In the genomic region with DNA sequence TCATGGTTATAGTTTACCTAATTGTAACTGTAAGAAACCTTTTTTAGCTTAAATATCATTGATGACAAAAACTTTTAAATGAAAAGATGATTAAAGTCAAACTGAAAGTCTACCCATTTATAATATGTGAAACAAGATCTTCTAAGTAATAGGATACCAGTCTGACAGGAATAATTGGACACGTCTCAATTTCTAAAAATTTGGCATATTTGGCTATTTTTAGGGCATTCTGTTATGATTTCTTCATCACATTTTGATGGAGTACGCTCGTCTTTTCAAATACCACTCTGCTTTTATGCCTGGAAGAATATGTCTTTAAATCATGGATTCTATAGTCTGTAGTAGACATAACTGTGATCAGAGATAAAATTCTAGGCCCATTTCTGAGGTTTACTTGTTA, we compare ENCODE assay signal across 9 cellular contexts. TPM values are rescaled to one million over a fixed set of nuclear protein-coding genes. Genes with fewer than 3 reads are reported as not detected.
DNase-seq lines count a peak whose midpoint lies in the region; ATAC-seq, FAIRE-seq and TF ChIP-seq lines count a peak whose summit lies in the region.
"Had no signal": no experiment of that assay in that cellular context is flagged by ENCODE, and none has a peak within 500 bp of the region (broad histone marks: within the 10 kb centered on the region; RNA-seq: fewer than 3 reads in every experiment).

No MANE protein-coding gene starts in this region.

- no peaks in the 10 kb centered on the region for H3K9me3 Mint-ChIP-seq in stimulated activated naive CD8-positive, alpha-beta T cell treated with anti-CD3 and anti-CD28 coated beads, Interleukin-15, Interleukin-2, amounts not matched to agents 100 ng/mL and 50 ng/mL, for 24 hours
- no peaks in the 10 kb centered on the region for H3K9me3 Mint-ChIP-seq in activated T-helper 17 cell treated with anti-CD3 and anti-CD28 coated beads, Interleukin-2, amount 50 U/mL, for 72 hours

- peak overlapping the region; percentile 97 for H3K9ac ChIP-seq in keratinocyte (ENCODE audit: control insufficient read depth, extremely low read depth, insufficient read depth, low read length)

- H3K4me3 ChIP-seq in keratinocyte (ENCODE audit: control insufficient read depth in 2 of 3, extremely low read depth in 1 of 3, insufficient read depth in 2 of 3, low read depth in 1 of 3, low read length in 3 of 3): peak overlapping the region; percentile 71 to 96 (median 82)

- H3K9me1 ChIP-seq in keratinocyte (ENCODE audit: control insufficient read depth, extremely low read depth, insufficient read depth, low read length): no peaks in the 10 kb centered on the region

- H3K36me3 ChIP-seq in keratinocyte (ENCODE audit: control insufficient read depth in 2 of 2, extremely low read depth in 1 of 2, insufficient read depth in 2 of 2, low read length in 2 of 2): no peaks in the 10 kb centered on the region

- H3K4me1 Mint-ChIP-seq in stimulated activated naive CD8-positive, alpha-beta T cell treated with anti-CD3 and anti-CD28 coated beads, Interleukin-15, Interleukin-2, amounts not matched to agents 100 ng/mL and 50 ng/mL, for 24 hours (ENCODE audit: low read depth): peaks cover 42% of the 10 kb centered on the region
- H3K4me1 Mint-ChIP-seq in activated T-helper 17 cell treated with anti-CD3 and anti-CD28 coated beads, Interleukin-2, amount 50 U/mL, for 72 hours: peaks cover 6% of the 10 kb centered on the region

- no peaks in the 10 kb centered on the region for H3K27me3 Mint-ChIP-seq in stimulated activated naive CD8-positive, alpha-beta T cell treated with anti-CD3 and anti-CD28 coated beads, Interleukin-15, Interleukin-2, amounts not matched to agents 100 ng/mL and 50 ng/mL, for 24 hours
- no peaks in the 10 kb centered on the region for H3K27me3 Mint-ChIP-seq in activated T-helper 17 cell treated with anti-CD3 and anti-CD28 coated beads, Interleukin-2, amount 50 U/mL, for 72 hours

- H4K20me1 ChIP-seq in keratinocyte (ENCODE audit: control insufficient read depth, extremely low read depth, insufficient read depth, low read length): no peaks in the 10 kb centered on the region

- no peak overlapping the region for H2AFZ ChIP-seq in keratinocyte (ENCODE audit: control insufficient read depth, low read length)

- no peak overlapping the region for H3K4me3 Mint-ChIP-seq in stimulated activated naive CD8-positive, alpha-beta T cell treated with anti-CD3 and anti-CD28 coated beads, Interleukin-15, Interleukin-2, amounts not matched to agents 100 ng/mL and 50 ng/mL, for 24 hours
- no peak overlapping the region for H3K4me3 Mint-ChIP-seq in activated T-helper 17 cell treated with anti-CD3 and anti-CD28 coated beads, Interleukin-2, amount 50 U/mL, for 72 hours

- peaks cover 68% of the 10 kb centered on the region for H3K79me2 ChIP-seq in keratinocyte (ENCODE audit: control insufficient read depth, insufficient read depth, low read length)

- peak overlapping the region; percentile 99 for H3K27ac ChIP-seq in keratinocyte (ENCODE audit: control insufficient read depth, insufficient read depth, low read length)

- peaks cover 9% of the 10 kb centered on the region for H3K36me3 Mint-ChIP-seq in stimulated activated naive CD8-positive, alpha-beta T cell treated with anti-CD3 and anti-CD28 coated beads, Interleukin-15, Interleukin-2, amounts not matched to agents 100 ng/mL and 50 ng/mL, for 24 hours (ENCODE audit: low read depth)
- no peaks in the 10 kb centered on the region for H3K36me3 Mint-ChIP-seq in activated T-helper 17 cell treated with anti-CD3 and anti-CD28 coated beads, Interleukin-2, amount 50 U/mL, for 72 hours (ENCODE audit: low read depth)

- peak overlapping the region; percentile 66 for H3K4me2 ChIP-seq in keratinocyte (ENCODE audit: control insufficient read depth, extremely low read depth, insufficient read depth, low read depth, low read length)

- dilution Hi-C loops in keratinocyte (cut with MboI; ENCODE audit: extremely low pct_ligation_motif_present, low sequenced_read_pairs): no loop called here

- no peak for ATAC-seq in stimulated activated naive CD8-positive, alpha-beta T cell treated with anti-CD3 and anti-CD28 coated beads, Interleukin-15, Interleukin-2, amounts not matched to agents 100 U/mL and 50 U/mL, for 24 hours
- no peak for ATAC-seq in activated T-helper 17 cell treated with anti-CD3 and anti-CD28 coated beads, Interleukin-2, amount 50 U/mL, for 72 hours (replicated peaks)
- no peak for ATAC-seq in HG03196 (IDR thresholded peaks at IDR 0.05; ENCODE audit: unreplicated experiment)

- no peaks in the 10 kb centered on the region for H3K27me3 ChIP-seq in keratinocyte (ENCODE audit: control insufficient read depth, extremely low read depth, insufficient read depth, low read length)

- TF ChIP-seq CTCF in keratinocyte (optimal IDR thresholded peaks at IDR 0.05 in 1 of 3, IDR thresholded peaks at IDR 0.05 in 1 of 3, conservative IDR thresholded peaks at IDR 0.05 in 1 of 3; ENCODE audit: extremely low read depth in 1 of 3, insufficient read depth in 2 of 3, low read length in 3 of 3) (no peak), D721Med (IDR thresholded peaks at IDR 0.05; ENCODE audit: insufficient read depth, missing control alignments) (no peak)

- H3K9me3 ChIP-seq in keratinocyte (ENCODE audit: control insufficient read depth, low read depth, low read length): no peaks in the 10 kb centered on the region

- peaks cover 12% of the 10 kb centered on the region for H3K4me1 ChIP-seq in keratinocyte (ENCODE audit: control insufficient read depth, extremely low read depth, insufficient read depth, low read length)

- peak overlapping the region; percentile 72 for H3K27ac Mint-ChIP-seq in stimulated activated naive CD8-positive, alpha-beta T cell treated with anti-CD3 and anti-CD28 coated beads, Interleukin-15, Interleukin-2, amounts not matched to agents 100 ng/mL and 50 ng/mL, for 24 hours
- H3K27ac Mint-ChIP-seq in activated T-helper 17 cell treated with anti-CD3 and anti-CD28 coated beads, Interleukin-2, amount 50 U/mL, for 72 hours: peak overlapping the region; percentile 41

- DNase-seq in stimulated activated naive CD8-positive, alpha-beta T cell treated with anti-CD3 and anti-CD28 coated beads, Interleukin-15, Interleukin-2, amounts not matched to agents 100 U/mL and 50 U/mL, for 24 hours: no peak
- DNase-seq in keratinocyte (ENCODE audit: low read depth, low spot score) (no peak), AG08395 (ENCODE audit: low spot score) (no peak), D721Med (ENCODE audit: insufficient read length, low spot score) (no peak)
- no peak for DNase-seq in stimulated activated CD4-positive, alpha-beta T cell treated with anti-CD3 and anti-CD28 coated beads, Interleukin-4, amount 100 ng/mL, for 24 hours
- DNase-seq: SW 1271 had no signal

- no peak for FAIRE-seq in keratinocyte (lab: Jason Lieb, UNC)
- no peak for FAIRE-seq in D721Med (lab: Jason Lieb, UNC)

RNA-seq across cellular contexts. Expression of gene R3HDM1, which starts 1.3 kb away (rescaled TPM):
- total RNA-seq in activated T-helper 17 cell treated with anti-CD3 and anti-CD28 coated beads, Interleukin-2, amount 50 U/mL, for 72 hours: 10 to 100 TPM; 30.3 to 51.5 TPM
- 27.5 to 41.0 TPM (median 38.5 TPM) in 3 replicates for polyA plus RNA-seq in keratinocyte
- 23.4 TPM for polyA plus RNA-seq in keratinocyte (2011; ENCODE audit: low read depth)
- polyA plus RNA-seq in keratinocyte (2011; cell fraction: cytosol; rRNA removed): 33.5 and 47.4 TPM in 2 replicates
- 27.1 and 33.1 TPM in 2 replicates for polyA plus RNA-seq in keratinocyte (2011; cell fraction: nucleus; rRNA removed)
- 8.2 and 28.6 TPM in 2 replicates for polyA plus RNA-seq in keratinocyte (2012; ENCODE audit: low replicate concordance)
- polyA minus RNA-seq in keratinocyte: 22.7 to 60.4 TPM (median 42.9 TPM) in 3 replicates
- polyA minus RNA-seq in keratinocyte (2011; cell fraction: cytosol; rRNA and poly(A)+ RNA removed): 21.7 TPM
- 23.8 and 40.1 TPM in 2 replicates for polyA minus RNA-seq in keratinocyte (2011; cell fraction: nucleus; rRNA and poly(A)+ RNA removed)

RNA-seq across cellular contexts. Expression of gene ZRANB3, which starts 1.6 kb away (rescaled TPM):
- 10 to 100 TPM in 1 of 2 donors, 1 to 10 TPM in 1; 8.6 to 20.0 TPM for total RNA-seq in activated T-helper 17 cell treated with anti-CD3 and anti-CD28 coated beads, Interleukin-2, amount 50 U/mL, for 72 hours
- 5.5 to 10.6 TPM (median 6.3 TPM) in 3 replicates for polyA plus RNA-seq in keratinocyte
- polyA plus RNA-seq in keratinocyte (2011; ENCODE audit: low read depth): 3.0 TPM
- polyA plus RNA-seq in keratinocyte (2011; cell fraction: cytosol; rRNA removed): 5.5 and 9.7 TPM in 2 replicates
- 7.1 and 7.4 TPM in 2 replicates for polyA plus RNA-seq in keratinocyte (2011; cell fraction: nucleus; rRNA removed)
- polyA plus RNA-seq in keratinocyte (2012; ENCODE audit: low replicate concordance): 2.7 and 7.3 TPM in 2 replicates
- 2.8 to 9.3 TPM (median 3.4 TPM) in 3 replicates for polyA minus RNA-seq in keratinocyte
- polyA minus RNA-seq in keratinocyte (2011; cell fraction: cytosol; rRNA and poly(A)+ RNA removed): 4.0 TPM
- polyA minus RNA-seq in keratinocyte (2011; cell fraction: nucleus; rRNA and poly(A)+ RNA removed): 4.9 and 17.3 TPM in 2 replicates
